16 cellular contexts compared by ENCODE assay signal in the genomic region with DNA sequence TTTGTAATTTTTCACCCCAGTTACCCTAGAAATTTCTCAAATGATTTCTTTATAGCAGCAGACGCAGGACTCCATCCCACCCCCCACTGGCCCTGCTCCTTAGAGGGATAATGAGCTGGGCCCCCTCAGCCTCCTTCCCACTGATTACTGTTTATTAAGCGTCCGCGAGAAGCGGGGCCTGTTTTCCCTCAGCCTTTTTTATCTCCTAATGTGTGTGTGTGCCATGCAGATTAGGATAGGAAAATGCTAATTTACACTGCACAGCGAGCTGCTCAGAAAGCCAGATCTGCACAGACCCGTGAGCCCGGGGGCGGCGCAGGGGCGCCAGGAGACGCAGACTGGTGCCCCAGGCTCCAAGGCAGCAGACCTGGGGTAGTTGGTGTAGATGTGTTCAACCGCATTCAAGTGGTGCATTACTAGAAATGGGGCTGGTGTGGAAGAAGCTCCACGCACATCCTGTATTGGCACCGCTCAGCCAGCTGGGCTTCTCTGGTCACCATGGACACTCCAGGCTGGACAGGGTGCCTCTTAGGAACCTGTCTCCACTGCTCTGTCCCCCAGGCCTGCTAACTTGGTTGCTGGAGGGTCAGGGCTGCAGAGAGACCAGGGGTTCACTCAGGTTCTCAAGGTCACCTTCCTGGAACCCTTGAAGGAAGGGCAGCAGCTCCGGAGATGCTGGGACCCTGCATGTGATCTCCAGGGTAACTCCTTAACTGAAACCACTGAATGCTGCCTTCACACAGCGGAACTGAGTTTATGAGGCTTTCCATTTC.
A peak's percentile ranks its signal among the peaks of the same experiment; 100 is the strongest.
DNase-seq lines count a peak whose midpoint lies in the region; ATAC-seq and TF ChIP-seq lines count a peak whose summit lies in the region.
"Had no signal": no experiment of that assay in that cellular context is flagged by ENCODE, and none has a peak within 500 bp of the region (broad histone marks: within the 10 kb centered on the region; RNA-seq: fewer than 3 reads in every experiment).

No MANE protein-coding gene starts in this region.

- peak in 1 of 2 experiments; percentile 82; a peak in 2 of 4 replicates for TF ChIP-seq EP300 in SK-N-SH (IDR thresholded peaks at IDR 0.05; ENCODE audit: borderline replicate concordance in 1 of 2, low read depth in 1 of 2, low read length in 1 of 2)

- H2AFZ ChIP-seq in SK-N-SH (ENCODE audit: low read depth) = no peak overlapping the region

- TF ChIP-seq CTCF in SK-N-SH (IDR thresholded peaks at IDR 0.05) = no peak

- H3K9me3 ChIP-seq in SK-N-SH = no peaks in the 10 kb centered on the region

- peak overlapping the region in 1 of 2 experiments; percentile 92; a peak in 2 of 4 replicates for H3K27ac ChIP-seq in SK-N-SH (ENCODE audit: low read depth in 2 of 2, low read length in 1 of 2)
- H3K27ac ChIP-seq: tibial nerve had no signal

- ATAC-seq in HG02938 (IDR thresholded peaks at IDR 0.05; ENCODE audit: unreplicated experiment) (no peak), HG03196 (IDR thresholded peaks at IDR 0.05; ENCODE audit: unreplicated experiment) (no peak)
- ATAC-seq: activated naive CD8-positive, alpha-beta T cell treated with anti-CD3 and anti-CD28 coated beads, Interleukin-2, amount 50 U/mL, for 24 hours; activated T-cell treated with anti-CD3 and anti-CD28 coated beads, Interleukin-2, amount 50 U/mL, for 72 hours had no signal

- H3K27me3 ChIP-seq in SK-N-SH (ENCODE audit: insufficient read depth) = no peaks in the 10 kb centered on the region
- H3K27me3 ChIP-seq: tibial nerve had no signal

- H3F3A ChIP-seq in SK-N-SH (replicated peaks; ENCODE audit: insufficient read depth) = no peaks in the 10 kb centered on the region

- H3K9me2 ChIP-seq in SK-N-SH = no peaks in the 10 kb centered on the region

- H3K4me2 ChIP-seq in SK-N-SH = no peak overlapping the region

- H4K20me1 ChIP-seq in SK-N-SH (ENCODE audit: insufficient read depth) = no peaks in the 10 kb centered on the region

- WGBS in SK-N-SH (ENCODE audit: low lambda C conversion rate) = 17% methylated on average over 10 of the region's 17 CpGs

- H3K36me3 ChIP-seq in SK-N-SH (replicated peaks in 1 of 2; ENCODE audit: control insufficient read depth in 1 of 2, insufficient read depth in 2 of 2, low read length in 1 of 2) = no peaks in the 10 kb centered on the region
- H3K36me3 ChIP-seq: tibial nerve had no signal

- H3K4me1 ChIP-seq in SK-N-SH (ENCODE audit: control insufficient read depth in 1 of 2, insufficient read depth in 2 of 2, low read depth in 1 of 2, low read length in 1 of 2) = peaks cover 0 to 42% of the 10 kb centered on the region in 2 experiments; a peak in 2 of 4 replicates

- no peak overlapping the region for H3K4me3 ChIP-seq in SK-N-SH (ENCODE audit: low read depth in 2 of 2, low read length in 1 of 2)
- H3K4me3 ChIP-seq: tibial nerve had no signal

- no peak overlapping the region for H3K9ac ChIP-seq in SK-N-SH

- H3K79me2 ChIP-seq in SK-N-SH (ENCODE audit: insufficient read depth) = no peaks in the 10 kb centered on the region

- POLR2A ChIA-PET in SK-N-SH (lab: Yijun Ruan, JAX) = interaction anchor here (0.5 to 0.7 kb wide), 4 partner anchors 15 to 63 kb away, joined by 3 read pairs; no protein-coding TSS in a partner anchor

- no peak; the same call in 1 of the 2 replicates for TF ChIP-seq RAD21 in SK-N-SH (IDR thresholded peaks at IDR 0.05; ENCODE audit: low read length)

- DNase-seq in NCI-H1436 (lab: John Stamatoyannopoulos, UW) (peak; percentile 11), NCI-H1436 treated with DMSO at 0.1 percent for 48 hours (lab: John Stamatoyannopoulos, UW) (no peak), SK-N-SH (peak; percentile 82), iPS-NIHi7 (ENCODE audit: extremely low spot score) (peak; percentile 48)
- peak; percentile 4 for DNase-seq in stimulated activated CD8-positive, alpha-beta memory T cell treated with anti-CD3 and anti-CD28 coated beads, Interleukin-4, amount 100 ng/mL, for 48 hours
- DNase-seq in central memory CD4-positive, alpha-beta T cell = no peak
- DNase-seq: 8988T; activated CD4-positive, alpha-beta T cell treated with anti-CD3 and anti-CD28 coated beads, Interleukin-2, amount 10 ng/mL, durations not matched to agents 7 days and 5 days; activated naive CD8-positive, alpha-beta T cell treated with anti-CD3 and anti-CD28 coated beads, Interleukin-2, amount 50 U/mL, for 24 hours; activated T-cell treated with anti-CD3 and anti-CD28 coated beads, Interleukin-2, amount 50 U/mL, for 72 hours; foreskin melanocyte; mammary epithelial cell; SIG-M5 had no signal

- CTCF ChIA-PET in SK-N-SH (lab: Yijun Ruan, JAX) = interaction anchor here (0.7 to 1.8 kb wide), 6 partner anchors 10 to 218 kb away, joined by 3 to 8 read pairs (median 4); no protein-coding TSS in a partner anchor

TF ChIP-seq in SK-N-SH, 30 proteins besides CTCF, POLR2A, EP300 and RAD21:
- TF ChIP-seq RCOR1 (IDR thresholded peaks at IDR 0.05; ENCODE audit: low read length) = peak; percentile 71; the same call in 1 of the 2 replicates
- peak; percentile 91 for TF ChIP-seq FOXJ3 (CRISPR knock-in tag; IDR thresholded peaks at IDR 0.05)
- TF ChIP-seq CHD2 (IDR thresholded peaks at IDR 0.05; ENCODE audit: low read length, partially characterized antibody) = peak; percentile 58
- peak; percentile 97 for TF ChIP-seq GATA2 (CRISPR knock-in tag; IDR thresholded peaks at IDR 0.05)
- no peak for TF ChIP-seq NFIC (IDR thresholded peaks at IDR 0.05; ENCODE audit: borderline replicate concordance)
TF ChIP-seq in SK-N-SH: peak in this region for 4.

Comparison
In these comparisons a context has a peak if more than half of its experiments do, and no peak if none do; other contexts are left out.
1. DNase-seq: peak in NCI-H1436 (single experiment), SK-N-SH (single experiment), iPS-NIHi7 (single experiment) and stimulated activated CD8-positive, alpha-beta memory T cell treated with anti-CD3 and anti-CD28 coated beads, Interleukin-4, amount 100 ng/mL, for 48 hours (single experiment); none in NCI-H1436 treated with DMSO at 0.1 percent for 48 hours (single experiment) and central memory CD4-positive, alpha-beta T cell (single experiment).